In genomic region chr18:75124551-75124950, GRCh38 we compare ENCODE assay signal across 25 cellular contexts.
"Had no signal": no experiment of that assay in that cellular context is flagged by ENCODE, and none has a peak within 500 bp of the region (broad histone marks: within the 10 kb centered on the region; RNA-seq: fewer than 3 reads in every experiment).

No MANE protein-coding gene starts in this region.

- DNase-seq: activated CD4-positive, alpha-beta memory T cell treated with anti-CD3 and anti-CD28 coated beads, Interleukin-2, amount 10 ng/mL, durations not matched to agents 7 days and 5 days; activated CD4-positive, alpha-beta T cell treated with anti-CD3 and anti-CD28 coated beads, Interleukin-2, amount 10 ng/mL, durations not matched to agents 7 days and 5 days; activated T-cell treated with anti-CD3 and anti-CD28 coated beads, Interleukin-2, amount 50 U/mL, for 48 hours; aorta; hippocampal formation; left lung; lower lobe of right lung; mesenchymal stem cell; mucosa of descending colon; right lobe of liver; stimulated activated CD4-positive, alpha-beta T cell treated with anti-CD3 and anti-CD28 coated beads, Interleukin-12 subunit alpha, Interleukin-12 subunit beta, amount 100 ng/mL, for 4 hours; stimulated activated CD4-positive, alpha-beta T cell treated with anti-CD3 and anti-CD28 coated beads, Interleukin-4, amount 100 ng/mL, for 1 hour; stimulated activated naive CD8-positive, alpha-beta T cell treated with anti-CD3 and anti-CD28 coated beads, Interleukin-15, Interleukin-2, amounts not matched to agents 100 U/mL and 50 U/mL, for 24 hours; T-helper 1 cell had no signal

- H3K9me3 Mint-ChIP-seq: activated CD4-positive, alpha-beta memory T cell treated with anti-CD3 and anti-CD28 coated beads, Interleukin-2, amount 10 ng/mL, durations not matched to agents 7 days and 5 days; activated CD4-positive, alpha-beta T cell treated with anti-CD3 and anti-CD28 coated beads, Interleukin-2, amount 10 ng/mL, durations not matched to agents 7 days and 5 days; activated T-helper 2 cell treated with anti-CD3 and anti-CD28 coated beads, Interferon-gamma antibody, Interleukin-2, Interleukin-4, amounts not matched to agents 10 μg/mL and 5 μg/mL and 100 μg/mL, durations not matched to agents 14 hours and 24 hours and 36 hours; natural killer cell treated with Interleukin-12 subunit alpha and Interleukin-12 subunit beta and Interleukin-15 and Interleukin-18, amount 100 ng/mL, for 72 hours had no signal

- H3K36me3 ChIP-seq: cardiac muscle cell, gastroesophageal sphincter, left lung, lower lobe of right lung, right lobe of liver, thoracic aorta had no signal

- H3K4me1 ChIP-seq: gastroesophageal sphincter, left lung, lower lobe of right lung, right lobe of liver had no signal

- H3K4me3 Mint-ChIP-seq: activated CD4-positive, alpha-beta memory T cell treated with anti-CD3 and anti-CD28 coated beads, Interleukin-2, amount 10 ng/mL, durations not matched to agents 7 days and 5 days; activated CD4-positive, alpha-beta T cell treated with anti-CD3 and anti-CD28 coated beads, Interleukin-2, amount 10 ng/mL, durations not matched to agents 7 days and 5 days; activated naive CD8-positive, alpha-beta T cell; natural killer cell treated with Interleukin-12 subunit alpha and Interleukin-12 subunit beta and Interleukin-15 and Interleukin-18, amount 100 ng/mL, for 72 hours; type B pancreatic cell had no signal

- H3K27ac Mint-ChIP-seq: activated CD4-positive, alpha-beta memory T cell treated with anti-CD3 and anti-CD28 coated beads, Interleukin-2, amount 10 ng/mL, durations not matched to agents 7 days and 5 days; activated CD4-positive, alpha-beta T cell treated with anti-CD3 and anti-CD28 coated beads, Interleukin-2, amount 10 ng/mL, durations not matched to agents 7 days and 5 days; activated naive CD8-positive, alpha-beta T cell; activated T-helper 2 cell treated with anti-CD3 and anti-CD28 coated beads, Interferon-gamma antibody, Interleukin-2, Interleukin-4, amounts not matched to agents 10 μg/mL and 5 μg/mL and 100 μg/mL, durations not matched to agents 14 hours and 24 hours and 36 hours; progenitor cell of endocrine pancreas had no signal

- H3K27me3 Mint-ChIP-seq: activated naive CD8-positive, alpha-beta T cell had no signal

- H3K36me3 Mint-ChIP-seq: activated naive CD8-positive, alpha-beta T cell; natural killer cell treated with Interleukin-12 subunit alpha and Interleukin-12 subunit beta and Interleukin-15 and Interleukin-18, amount 100 ng/mL, for 72 hours; type B pancreatic cell had no signal

- H3K4me3 ChIP-seq: body of pancreas, cardiac muscle cell, gastroesophageal sphincter, left lung, lower lobe of right lung, mucosa of descending colon, right lobe of liver had no signal

- H3K27ac ChIP-seq: body of pancreas, cardiac muscle cell, gastroesophageal sphincter, left lung, lower lobe of right lung, right lobe of liver, thoracic aorta, VCaP had no signal

- H3K27me3 ChIP-seq: body of pancreas, cardiac muscle cell, left lung, right lobe of liver had no signal

- ATAC-seq: activated CD4-positive, CD25-positive, alpha-beta regulatory T cell treated with anti-CD3 and anti-CD28 coated beads, Interleukin-2, amount 50 U/mL, for 24 hours; gastroesophageal sphincter; mucosa of descending colon; natural killer cell treated with Interleukin-12 subunit alpha and Interleukin-12 subunit beta and Interleukin-15 and Interleukin-18, amount 100 ng/mL, for 72 hours; stimulated activated naive CD8-positive, alpha-beta T cell treated with anti-CD3 and anti-CD28 coated beads, Interleukin-15, Interleukin-2, amounts not matched to agents 100 U/mL and 50 U/mL, for 24 hours had no signal

- H3K9me3 ChIP-seq: body of pancreas, gastroesophageal sphincter, left lung, lower lobe of right lung, mucosa of descending colon, right lobe of liver, thoracic aorta had no signal
